ENCODE assay signal across 1 cellular context in the genomic region with DNA sequence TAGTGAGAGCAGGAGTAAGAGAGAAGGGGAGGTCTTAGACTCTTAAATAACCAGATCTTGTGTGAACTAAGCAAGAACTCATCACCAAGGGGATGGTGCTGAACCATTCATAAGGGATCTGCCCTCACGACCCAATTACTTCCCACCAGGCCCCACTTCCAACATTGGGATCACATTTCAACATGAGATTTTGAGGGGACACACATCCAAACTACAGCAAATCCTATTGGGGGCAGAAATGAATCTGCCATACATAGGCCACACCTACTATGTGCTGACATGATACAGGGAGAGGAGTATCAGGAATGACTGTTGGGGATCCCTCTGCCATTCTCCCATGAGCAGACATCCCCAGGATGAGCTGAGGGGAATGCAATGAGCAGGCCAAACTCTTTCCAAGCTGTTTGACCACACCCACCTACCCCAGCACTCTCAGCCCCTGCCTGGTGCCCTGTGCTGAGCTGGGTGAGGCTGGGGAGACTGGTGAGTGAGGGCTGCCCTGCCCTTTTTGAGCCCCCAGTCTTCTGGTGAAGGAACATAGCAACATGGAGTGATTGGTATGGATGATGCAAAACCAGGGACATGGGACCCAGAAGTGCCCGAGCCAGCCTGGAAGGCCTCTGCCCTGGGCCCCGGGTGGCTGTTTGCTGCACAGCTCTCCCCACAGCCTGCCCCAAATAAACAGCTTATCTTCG.
TF ChIP-seq lines count a peak whose summit lies in the region.

No MANE protein-coding gene starts in this region.

TF ChIP-seq in HepG2, 621 proteins besides CTCF, POLR2A, EP300 and RAD21 (continued from another document and continues in another):
- TF ChIP-seq, protein P1, sequence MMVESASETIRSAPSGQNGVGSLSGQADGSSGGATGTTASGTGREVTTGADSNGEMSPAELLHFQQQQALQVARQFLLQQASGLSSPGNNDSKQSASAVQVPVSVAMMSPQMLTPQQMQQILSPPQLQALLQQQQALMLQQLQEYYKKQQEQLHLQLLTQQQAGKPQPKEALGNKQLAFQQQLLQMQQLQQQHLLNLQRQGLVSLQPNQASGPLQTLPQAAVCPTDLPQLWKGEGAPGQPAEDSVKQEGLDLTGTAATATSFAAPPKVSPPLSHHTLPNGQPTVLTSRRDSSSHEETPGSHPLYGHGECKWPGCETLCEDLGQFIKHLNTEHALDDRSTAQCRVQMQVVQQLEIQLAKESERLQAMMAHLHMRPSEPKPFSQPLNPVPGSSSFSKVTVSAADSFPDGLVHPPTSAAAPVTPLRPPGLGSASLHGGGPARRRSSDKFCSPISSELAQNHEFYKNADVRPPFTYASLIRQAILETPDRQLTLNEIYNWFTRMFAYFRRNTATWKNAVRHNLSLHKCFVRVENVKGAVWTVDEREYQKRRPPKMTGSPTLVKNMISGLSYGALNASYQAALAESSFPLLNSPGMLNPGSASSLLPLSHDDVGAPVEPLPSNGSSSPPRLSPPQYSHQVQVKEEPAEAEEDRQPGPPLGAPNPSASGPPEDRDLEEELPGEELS (CRISPR knock-in tag; IDR thresholded peaks at IDR 0.05) = no peak
- TF ChIP-seq SSRP1 (CRISPR knock-in tag; IDR thresholded peaks at IDR 0.05) (peak; percentile 60; the same call in 1 of the 2 replicates), GTF2F1 (IDR thresholded peaks at IDR 0.05; ENCODE audit: low read length) (no peak), AKAP8 (CRISPR knock-in tag; IDR thresholded peaks at IDR 0.05) (peak; percentile 62; the same call in 1 of the 2 replicates), ZNF235 (CRISPR knock-in tag; IDR thresholded peaks at IDR 0.05; ENCODE audit: borderline replicate concordance) (no peak), ZBTB21 (CRISPR knock-in tag; IDR thresholded peaks at IDR 0.05) (no peak), ZNF619 (CRISPR knock-in tag; IDR thresholded peaks at IDR 0.05) (no peak), ZNF572 (CRISPR knock-in tag; IDR thresholded peaks at IDR 0.05) (no peak), MAF1 (CRISPR knock-in tag; IDR thresholded peaks at IDR 0.05; ENCODE audit: borderline replicate concordance) (no peak), ZSCAN30 (CRISPR knock-in tag; IDR thresholded peaks at IDR 0.05) (no peak), SKI (IDR thresholded peaks at IDR 0.05; ENCODE audit: partially characterized antibody) (no peak), ZNF564 (CRISPR knock-in tag; IDR thresholded peaks at IDR 0.05) (no peak), EZH2 (conservative IDR thresholded peaks at IDR 0.05; ENCODE audit: low read depth, low read length) (no peak), CEBPB (IDR thresholded peaks at IDR 0.05; ENCODE audit: borderline replicate concordance, low read depth, low read length) (no peak), EEA1 (CRISPR knock-in tag; IDR thresholded peaks at IDR 0.05; ENCODE audit: borderline replicate concordance) (no peak), ZNF350 (CRISPR knock-in tag; IDR thresholded peaks at IDR 0.05; ENCODE audit: borderline replicate concordance, low read depth) (no peak), ZNF839 (CRISPR knock-in tag; IDR thresholded peaks at IDR 0.05; ENCODE audit: borderline replicate concordance) (no peak), PTBP1 (IDR thresholded peaks at IDR 0.05; ENCODE audit: low read depth, low read length, poor library complexity, severe bottlenecking) (no peak), ZFP41 (CRISPR knock-in tag; IDR thresholded peaks at IDR 0.05; ENCODE audit: borderline replicate concordance) (no peak), ELF4 (CRISPR knock-in tag; IDR thresholded peaks at IDR 0.05; ENCODE audit: borderline replicate concordance) (no peak), PAF1 (CRISPR knock-in tag; IDR thresholded peaks at IDR 0.05) (0 out of 2 replicates have a peak, but pooled peaks have one; percentile 27), MAFG (CRISPR knock-in tag; IDR thresholded peaks at IDR 0.05) (no peak), RAD51 (IDR thresholded peaks at IDR 0.05; ENCODE audit: borderline replicate concordance) (no peak)
- TF ChIP-seq, protein P2, sequence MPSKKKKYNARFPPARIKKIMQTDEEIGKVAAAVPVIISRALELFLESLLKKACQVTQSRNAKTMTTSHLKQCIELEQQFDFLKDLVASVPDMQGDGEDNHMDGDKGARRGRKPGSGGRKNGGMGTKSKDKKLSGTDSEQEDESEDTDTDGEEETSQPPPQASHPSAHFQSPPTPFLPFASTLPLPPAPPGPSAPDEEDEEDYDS (CRISPR knock-in tag; IDR thresholded peaks at IDR 0.05) = no peak
- TF ChIP-seq, protein P3, sequence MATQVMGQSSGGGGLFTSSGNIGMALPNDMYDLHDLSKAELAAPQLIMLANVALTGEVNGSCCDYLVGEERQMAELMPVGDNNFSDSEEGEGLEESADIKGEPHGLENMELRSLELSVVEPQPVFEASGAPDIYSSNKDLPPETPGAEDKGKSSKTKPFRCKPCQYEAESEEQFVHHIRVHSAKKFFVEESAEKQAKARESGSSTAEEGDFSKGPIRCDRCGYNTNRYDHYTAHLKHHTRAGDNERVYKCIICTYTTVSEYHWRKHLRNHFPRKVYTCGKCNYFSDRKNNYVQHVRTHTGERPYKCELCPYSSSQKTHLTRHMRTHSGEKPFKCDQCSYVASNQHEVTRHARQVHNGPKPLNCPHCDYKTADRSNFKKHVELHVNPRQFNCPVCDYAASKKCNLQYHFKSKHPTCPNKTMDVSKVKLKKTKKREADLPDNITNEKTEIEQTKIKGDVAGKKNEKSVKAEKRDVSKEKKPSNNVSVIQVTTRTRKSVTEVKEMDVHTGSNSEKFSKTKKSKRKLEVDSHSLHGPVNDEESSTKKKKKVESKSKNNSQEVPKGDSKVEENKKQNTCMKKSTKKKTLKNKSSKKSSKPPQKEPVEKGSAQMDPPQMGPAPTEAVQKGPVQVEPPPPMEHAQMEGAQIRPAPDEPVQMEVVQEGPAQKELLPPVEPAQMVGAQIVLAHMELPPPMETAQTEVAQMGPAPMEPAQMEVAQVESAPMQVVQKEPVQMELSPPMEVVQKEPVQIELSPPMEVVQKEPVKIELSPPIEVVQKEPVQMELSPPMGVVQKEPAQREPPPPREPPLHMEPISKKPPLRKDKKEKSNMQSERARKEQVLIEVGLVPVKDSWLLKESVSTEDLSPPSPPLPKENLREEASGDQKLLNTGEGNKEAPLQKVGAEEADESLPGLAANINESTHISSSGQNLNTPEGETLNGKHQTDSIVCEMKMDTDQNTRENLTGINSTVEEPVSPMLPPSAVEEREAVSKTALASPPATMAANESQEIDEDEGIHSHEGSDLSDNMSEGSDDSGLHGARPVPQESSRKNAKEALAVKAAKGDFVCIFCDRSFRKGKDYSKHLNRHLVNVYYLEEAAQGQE (IDR thresholded peaks at IDR 0.05; ENCODE audit: borderline replicate concordance in 1 of 2, low read depth in 1 of 2, low read length in 2 of 2) = no peak
- TF ChIP-seq, protein P4, sequence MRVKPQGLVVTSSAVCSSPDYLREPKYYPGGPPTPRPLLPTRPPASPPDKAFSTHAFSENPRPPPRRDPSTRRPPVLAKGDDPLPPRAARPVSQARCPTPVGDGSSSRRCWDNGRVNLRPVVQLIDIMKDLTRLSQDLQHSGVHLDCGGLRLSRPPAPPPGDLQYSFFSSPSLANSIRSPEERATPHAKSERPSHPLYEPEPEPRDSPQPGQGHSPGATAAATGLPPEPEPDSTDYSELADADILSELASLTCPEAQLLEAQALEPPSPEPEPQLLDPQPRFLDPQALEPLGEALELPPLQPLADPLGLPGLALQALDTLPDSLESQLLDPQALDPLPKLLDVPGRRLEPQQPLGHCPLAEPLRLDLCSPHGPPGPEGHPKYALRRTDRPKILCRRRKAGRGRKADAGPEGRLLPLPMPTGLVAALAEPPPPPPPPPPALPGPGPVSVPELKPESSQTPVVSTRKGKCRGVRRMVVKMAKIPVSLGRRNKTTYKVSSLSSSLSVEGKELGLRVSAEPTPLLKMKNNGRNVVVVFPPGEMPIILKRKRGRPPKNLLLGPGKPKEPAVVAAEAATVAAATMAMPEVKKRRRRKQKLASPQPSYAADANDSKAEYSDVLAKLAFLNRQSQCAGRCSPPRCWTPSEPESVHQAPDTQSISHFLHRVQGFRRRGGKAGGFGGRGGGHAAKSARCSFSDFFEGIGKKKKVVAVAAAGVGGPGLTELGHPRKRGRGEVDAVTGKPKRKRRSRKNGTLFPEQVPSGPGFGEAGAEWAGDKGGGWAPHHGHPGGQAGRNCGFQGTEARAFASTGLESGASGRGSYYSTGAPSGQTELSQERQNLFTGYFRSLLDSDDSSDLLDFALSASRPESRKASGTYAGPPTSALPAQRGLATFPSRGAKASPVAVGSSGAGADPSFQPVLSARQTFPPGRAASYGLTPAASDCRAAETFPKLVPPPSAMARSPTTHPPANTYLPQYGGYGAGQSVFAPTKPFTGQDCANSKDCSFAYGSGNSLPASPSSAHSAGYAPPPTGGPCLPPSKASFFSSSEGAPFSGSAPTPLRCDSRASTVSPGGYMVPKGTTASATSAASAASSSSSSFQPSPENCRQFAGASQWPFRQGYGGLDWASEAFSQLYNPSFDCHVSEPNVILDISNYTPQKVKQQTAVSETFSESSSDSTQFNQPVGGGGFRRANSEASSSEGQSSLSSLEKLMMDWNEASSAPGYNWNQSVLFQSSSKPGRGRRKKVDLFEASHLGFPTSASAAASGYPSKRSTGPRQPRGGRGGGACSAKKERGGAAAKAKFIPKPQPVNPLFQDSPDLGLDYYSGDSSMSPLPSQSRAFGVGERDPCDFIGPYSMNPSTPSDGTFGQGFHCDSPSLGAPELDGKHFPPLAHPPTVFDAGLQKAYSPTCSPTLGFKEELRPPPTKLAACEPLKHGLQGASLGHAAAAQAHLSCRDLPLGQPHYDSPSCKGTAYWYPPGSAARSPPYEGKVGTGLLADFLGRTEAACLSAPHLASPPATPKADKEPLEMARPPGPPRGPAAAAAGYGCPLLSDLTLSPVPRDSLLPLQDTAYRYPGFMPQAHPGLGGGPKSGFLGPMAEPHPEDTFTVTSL (CRISPR knock-in tag; IDR thresholded peaks at IDR 0.05; ENCODE audit: borderline replicate concordance) = no peak
- TF ChIP-seq, protein P5, sequence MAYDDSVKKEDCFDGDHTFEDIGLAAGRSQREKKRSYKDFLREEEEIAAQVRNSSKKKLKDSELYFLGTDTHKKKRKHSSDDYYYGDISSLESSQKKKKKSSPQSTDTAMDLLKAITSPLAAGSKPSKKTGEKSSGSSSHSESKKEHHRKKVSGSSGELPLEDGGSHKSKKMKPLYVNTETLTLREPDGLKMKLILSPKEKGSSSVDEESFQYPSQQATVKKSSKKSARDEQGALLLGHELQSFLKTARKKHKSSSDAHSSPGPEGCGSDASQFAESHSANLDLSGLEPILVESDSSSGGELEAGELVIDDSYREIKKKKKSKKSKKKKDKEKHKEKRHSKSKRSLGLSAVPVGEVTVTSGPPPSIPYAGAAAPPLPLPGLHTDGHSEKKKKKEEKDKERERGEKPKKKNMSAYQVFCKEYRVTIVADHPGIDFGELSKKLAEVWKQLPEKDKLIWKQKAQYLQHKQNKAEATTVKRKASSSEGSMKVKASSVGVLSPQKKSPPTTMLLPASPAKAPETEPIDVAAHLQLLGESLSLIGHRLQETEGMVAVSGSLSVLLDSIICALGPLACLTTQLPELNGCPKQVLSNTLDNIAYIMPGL (CRISPR knock-in tag; IDR thresholded peaks at IDR 0.05; ENCODE audit: borderline replicate concordance in 1 of 2, low read depth in 1 of 2) = no peak
- TF ChIP-seq, protein P6, sequence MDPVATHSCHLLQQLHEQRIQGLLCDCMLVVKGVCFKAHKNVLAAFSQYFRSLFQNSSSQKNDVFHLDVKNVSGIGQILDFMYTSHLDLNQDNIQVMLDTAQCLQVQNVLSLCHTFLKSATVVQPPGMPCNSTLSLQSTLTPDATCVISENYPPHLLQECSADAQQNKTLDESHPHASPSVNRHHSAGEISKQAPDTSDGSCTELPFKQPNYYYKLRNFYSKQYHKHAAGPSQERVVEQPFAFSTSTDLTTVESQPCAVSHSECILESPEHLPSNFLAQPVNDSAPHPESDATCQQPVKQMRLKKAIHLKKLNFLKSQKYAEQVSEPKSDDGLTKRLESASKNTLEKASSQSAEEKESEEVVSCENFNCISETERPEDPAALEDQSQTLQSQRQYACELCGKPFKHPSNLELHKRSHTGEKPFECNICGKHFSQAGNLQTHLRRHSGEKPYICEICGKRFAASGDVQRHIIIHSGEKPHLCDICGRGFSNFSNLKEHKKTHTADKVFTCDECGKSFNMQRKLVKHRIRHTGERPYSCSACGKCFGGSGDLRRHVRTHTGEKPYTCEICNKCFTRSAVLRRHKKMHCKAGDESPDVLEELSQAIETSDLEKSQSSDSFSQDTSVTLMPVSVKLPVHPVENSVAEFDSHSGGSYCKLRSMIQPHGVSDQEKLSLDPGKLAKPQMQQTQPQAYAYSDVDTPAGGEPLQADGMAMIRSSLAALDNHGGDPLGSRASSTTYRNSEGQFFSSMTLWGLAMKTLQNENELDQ (CRISPR knock-in tag; IDR thresholded peaks at IDR 0.05; ENCODE audit: borderline replicate concordance) = no peak
- TF ChIP-seq, protein P7, sequence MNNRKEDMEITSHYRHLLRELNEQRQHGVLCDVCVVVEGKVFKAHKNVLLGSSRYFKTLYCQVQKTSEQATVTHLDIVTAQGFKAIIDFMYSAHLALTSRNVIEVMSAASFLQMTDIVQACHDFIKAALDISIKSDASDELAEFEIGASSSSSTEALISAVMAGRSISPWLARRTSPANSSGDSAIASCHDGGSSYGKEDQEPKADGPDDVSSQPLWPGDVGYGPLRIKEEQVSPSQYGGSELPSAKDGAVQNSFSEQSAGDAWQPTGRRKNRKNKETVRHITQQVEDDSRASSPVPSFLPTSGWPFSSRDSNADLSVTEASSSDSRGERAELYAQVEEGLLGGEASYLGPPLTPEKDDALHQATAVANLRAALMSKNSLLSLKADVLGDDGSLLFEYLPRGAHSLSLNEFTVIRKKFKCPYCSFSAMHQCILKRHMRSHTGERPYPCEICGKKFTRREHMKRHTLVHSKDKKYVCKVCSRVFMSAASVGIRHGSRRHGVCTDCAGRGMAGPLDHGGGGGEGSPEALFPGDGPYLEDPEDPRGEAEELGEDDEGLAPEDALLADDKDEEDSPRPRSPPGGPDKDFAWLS (CRISPR knock-in tag; IDR thresholded peaks at IDR 0.05; ENCODE audit: borderline replicate concordance) = no peak
